Comparison of ENCODE assay signal across 8 cellular contexts in genomic region chr5:134003064-134003956, GRCh38. TPM values are rescaled to one million over a fixed set of nuclear protein-coding genes. Genes with fewer than 3 reads are reported as not detected.
DNase-seq lines count a peak whose midpoint lies in the region; ATAC-seq and TF ChIP-seq lines count a peak whose summit lies in the region.

No MANE protein-coding gene starts in this region.

- H3K4me3 Mint-ChIP-seq in activated CD4-positive, alpha-beta T cell treated with anti-CD3 and anti-CD28 coated beads for 36 hours, result peak overlapping the region; percentile 94
- H3K4me3 Mint-ChIP-seq in MCF 10A (ENCODE audit: unreplicated experiment) (peak overlapping the region; percentile 90), mesothelial cell of epicardium (peak overlapping the region; percentile 85)

- H3K9me3 ChIP-seq in OCI-LY7 (ENCODE audit: low read length) (no peaks in the 10 kb centered on the region), testis (no peaks in the 10 kb centered on the region)

- TF ChIP-seq CTCF in OCI-LY7 (conservative IDR thresholded peaks at IDR 0.05; ENCODE audit: low read length) (no peak), MCF 10A (IDR thresholded peaks at IDR 0.05; ENCODE audit: unreplicated experiment) (no peak), mesothelial cell of epicardium (IDR thresholded peaks at IDR 0.05; ENCODE audit: unreplicated experiment) (no peak), testis (IDR thresholded peaks at IDR 0.05) (no peak)

- peaks cover 54% of the 10 kb centered on the region for H3K4me1 Mint-ChIP-seq in activated CD4-positive, alpha-beta T cell treated with anti-CD3 and anti-CD28 coated beads for 36 hours
- H3K4me1 Mint-ChIP-seq in MCF 10A (ENCODE audit: insufficient read depth, unreplicated experiment), result peaks cover 48% of the 10 kb centered on the region
- peaks cover 33% of the 10 kb centered on the region for H3K4me1 Mint-ChIP-seq in mesothelial cell of epicardium

- no peaks in the 10 kb centered on the region for H3K27me3 Mint-ChIP-seq in activated CD4-positive, alpha-beta T cell treated with anti-CD3 and anti-CD28 coated beads for 36 hours
- no peaks in the 10 kb centered on the region for H3K27me3 Mint-ChIP-seq in MCF 10A (ENCODE audit: insufficient read depth, unreplicated experiment)
- H3K27me3 Mint-ChIP-seq in mesothelial cell of epicardium (ENCODE audit: low read depth), result no peaks in the 10 kb centered on the region

- peak overlapping the region; percentile 50; the same call in 1 of the 2 replicates for H2AFZ ChIP-seq in OCI-LY7 (ENCODE audit: low read length)

- peak; percentile 1 for ATAC-seq in activated CD4-positive, alpha-beta T cell treated with anti-CD3 and anti-CD28 coated beads for 36 hours
- ATAC-seq in left lobe of liver, result no peak
- no peak for ATAC-seq in HG03457 (IDR thresholded peaks at IDR 0.05; ENCODE audit: unreplicated experiment)

- DNase-seq in activated CD4-positive, alpha-beta T cell treated with anti-CD3 and anti-CD28 coated beads for 36 hours, result peak; percentile 60
- no peak for DNase-seq in activated CD4-positive, alpha-beta T cell treated with anti-CD3 and anti-CD28 coated beads for 1 hour
- DNase-seq in OCI-LY7 (ENCODE audit: low spot score) (no peak), MCF 10A (ENCODE audit: unreplicated experiment) (no peak), mesothelial cell of epicardium (ENCODE audit: low spot score in 2 of 2, unreplicated experiment in 2 of 2) (no peak), testis (no peak), left lobe of liver (ENCODE audit: low spot score) (no peak)

- BruUV-seq in OCI-LY7 (replicated peaks; lab: Mats Ljungman, UMichigan), result TSS peak; percentile 68
- TSS peak; percentile 49 for BruUV-seq in MCF 10A (replicated peaks; lab: Mats Ljungman, UMichigan)

- TF ChIP-seq POLR2A in testis (IDR thresholded peaks at IDR 0.05), result no peak

- H3K9me2 ChIP-seq in OCI-LY7 (ENCODE audit: insufficient read depth, low read length), result no peaks in the 10 kb centered on the region

- intact Hi-C loops in activated CD4-positive, alpha-beta T cell treated with anti-CD3 and anti-CD28 coated beads for 36 hours (cut with DNase I, micrococcal nuclease), result loop anchor here (5.0 to 10.0 kb wide), 2 partner anchors 521 to 524 kb away; partner anchors contain the start of gene JADE2 (in 2 of the 2)
- intact Hi-C loops in OCI-LY7 (cut with micrococcal nuclease; ENCODE audit: unreplicated experiment), result loop anchor here (1.0 kb wide), 1 partner anchor 541 kb away; no protein-coding TSS in a partner anchor
- intact Hi-C loops in MCF 10A (cut with micrococcal nuclease), result no loop called here
- intact Hi-C loops in testis (cut with DNase I; ENCODE audit: low total_unique reads), result no loop called here

- H3K27ac ChIP-seq in OCI-LY7 (ENCODE audit: low read depth, low read length, poor library complexity, severe bottlenecking) (peak overlapping the region; percentile 66), testis (peak overlapping the region; percentile 98 to 99)

- peaks cover 43% of the 10 kb centered on the region for H3K36me3 Mint-ChIP-seq in activated CD4-positive, alpha-beta T cell treated with anti-CD3 and anti-CD28 coated beads for 36 hours (ENCODE audit: low read depth)
- H3K36me3 Mint-ChIP-seq in MCF 10A (ENCODE audit: insufficient read depth, unreplicated experiment) (peaks cover 31% of the 10 kb centered on the region), mesothelial cell of epicardium (no peaks in the 10 kb centered on the region)

- peaks cover 42% of the 10 kb centered on the region for H3K36me3 ChIP-seq in OCI-LY7 (ENCODE audit: insufficient read depth, low read length)
- H3K36me3 ChIP-seq in testis (ENCODE audit: low read depth, missing control alignments), result no peaks in the 10 kb centered on the region

- H3K4me3 ChIP-seq in OCI-LY7 (ENCODE audit: low read depth, low read length, poor library complexity, severe bottlenecking), result peak overlapping the region; percentile 83
- peak overlapping the region; percentile 92 to 93 for H3K4me3 ChIP-seq in testis

- peak overlapping the region; percentile 89 for H3K4me2 ChIP-seq in OCI-LY7 (ENCODE audit: low read length)

- no peaks in the 10 kb centered on the region for H4K20me1 ChIP-seq in OCI-LY7 (ENCODE audit: insufficient read depth, low read length)

- no peaks in the 10 kb centered on the region for H3K27me3 ChIP-seq in testis

- POLR2A ChIA-PET in activated CD4-positive, alpha-beta T cell treated with anti-CD3 and anti-CD28 coated beads for 36 hours (lab: Charles Lee), result interaction anchor here (0.8 to 1.1 kb wide), 3 partner anchors 10 to 97 kb away, joined by 3 to 4 read pairs (median 3); no protein-coding TSS in a partner anchor
- POLR2A ChIA-PET in OCI-LY7 (lab: Charles Lee), result interaction anchor here (0.5 to 3.1 kb wide), 6 partner anchors 10 to 951 kb away, joined by 3 to 24 read pairs (median 4); partner anchors contain the start of gene HSPA4
- POLR2A ChIA-PET in MCF 10A (lab: Yijun Ruan, JAX), result interaction anchor here (0.5 to 4.1 kb wide), 24 partner anchors 9 to 1253 kb away, joined by 3 to 51 read pairs (median 4); partner anchors contain the start of genes AFF4, C5orf15, HSPA4 and PPP2CA

- no peaks in the 10 kb centered on the region for H3K9me3 Mint-ChIP-seq in activated CD4-positive, alpha-beta T cell treated with anti-CD3 and anti-CD28 coated beads for 36 hours (ENCODE audit: low read depth)
- no peaks in the 10 kb centered on the region for H3K9me3 Mint-ChIP-seq in MCF 10A (ENCODE audit: unreplicated experiment)
- no peaks in the 10 kb centered on the region for H3K9me3 Mint-ChIP-seq in mesothelial cell of epicardium

- CTCF ChIA-PET in activated CD4-positive, alpha-beta T cell treated with anti-CD3 and anti-CD28 coated beads for 36 hours (lab: Charles Lee), result interaction anchor here (0.6 to 1.6 kb wide), 9 partner anchors 11 to 391 kb away, joined by 3 to 7 read pairs (median 3); no protein-coding TSS in a partner anchor
- CTCF ChIA-PET in OCI-LY7 (lab: Charles Lee; ENCODE audit: unreplicated experiment) (interaction anchor here (0.6 to 1.2 kb wide), 3 partner anchors 8 to 578 kb away, joined by 3 to 4 read pairs (median 3); no protein-coding TSS in a partner anchor), MCF 10A (lab: Yijun Ruan, JAX) (interaction anchor here (0.6 to 1.9 kb wide), 9 partner anchors 15 to 143 kb away, joined by 3 to 9 read pairs (median 3); no protein-coding TSS in a partner anchor)

- peaks cover 30% of the 10 kb centered on the region for H3K4me1 ChIP-seq in OCI-LY7 (ENCODE audit: insufficient read depth, low read length, poor library complexity, severe bottlenecking)
- H3K4me1 ChIP-seq in testis, result peaks cover 42% of the 10 kb centered on the region

- peak overlapping the region; percentile 98 for H3K27ac Mint-ChIP-seq in activated CD4-positive, alpha-beta T cell treated with anti-CD3 and anti-CD28 coated beads for 36 hours
- H3K27ac Mint-ChIP-seq in MCF 10A (ENCODE audit: low read depth, unreplicated experiment), result peak overlapping the region; percentile 95
- H3K27ac Mint-ChIP-seq in mesothelial cell of epicardium, result peak overlapping the region; percentile 93

- WGBS in testis, 2 donors, result 7 to 14% methylated on average over 18 of the region's 18 CpGs

- H3K79me2 ChIP-seq in OCI-LY7 (ENCODE audit: insufficient read depth, low read depth, low read length), result peaks cover 56% of the 10 kb centered on the region

RNA-seq across cellular contexts. Expression of gene VDAC1, which starts 1.5 kb away (rescaled TPM):
- 100 to 1,000 TPM; 482 to 486 TPM for total RNA-seq in activated CD4-positive, alpha-beta T cell treated with anti-CD3 and anti-CD28 coated beads for 36 hours
- 143 and 157 TPM in 2 replicates for total RNA-seq in OCI-LY7 (2014; rRNA removed; shearing (Covaris generic))
- 247 and 253 TPM in 2 replicates for total RNA-seq in OCI-LY7 (2022)
- total RNA-seq in MCF 10A (2022), result 262 and 334 TPM in 2 replicates
- total RNA-seq in mesothelial cell of epicardium, result 108 to 111 TPM (median 109 TPM) in 3 replicates
- 100 to 1,000 TPM; 127 to 151 TPM for total RNA-seq in testis
- polyA plus RNA-seq in testis (ENCODE audit: insufficient read depth, low read depth, low replicate concordance), result 88.4 TPM
- total RNA-seq in left lobe of liver, result 91.2 TPM

RNA-seq across cellular contexts. Expression of gene C5orf15, which starts 34.9 kb away (rescaled TPM):
- total RNA-seq in activated CD4-positive, alpha-beta T cell treated with anti-CD3 and anti-CD28 coated beads for 36 hours, result 10 to 100 TPM; 28.7 to 38.7 TPM
- total RNA-seq in OCI-LY7 (2014; rRNA removed; shearing (Covaris generic)), result 32.5 and 46.4 TPM in 2 replicates
- total RNA-seq in OCI-LY7 (2022), result 32.2 and 39.2 TPM in 2 replicates
- 35.1 and 53.2 TPM in 2 replicates for total RNA-seq in MCF 10A (2022)
- total RNA-seq in mesothelial cell of epicardium, result 44.2 to 47.4 TPM (median 47.3 TPM) in 3 replicates
- total RNA-seq in testis, result 10 to 100 TPM; 44.8 to 65.1 TPM
- 62.9 TPM for polyA plus RNA-seq in testis (ENCODE audit: insufficient read depth, low read depth, low replicate concordance)
- 15.2 TPM for total RNA-seq in left lobe of liver

Comparison
In these comparisons a context has a peak if more than half of its experiments do, and no peak if none do; other contexts are left out.
1. intact Hi-C loops: an anchor here in activated CD4-positive, alpha-beta T cell treated with anti-CD3 and anti-CD28 coated beads for 36 hours (5.0 to 10.0 kb wide) and OCI-LY7 (1.0 kb wide); none called in MCF 10A and testis.